In genomic region chr12:121697093-121697698, GRCh38 we compare ENCODE assay signal across 8 cellular contexts. TPM values are rescaled to one million over a fixed set of nuclear protein-coding genes. Genes with fewer than 3 reads are reported as not detected.
A peak's percentile ranks its signal among the peaks of the same experiment; 100 is the strongest.
DNase-seq lines count a peak whose midpoint lies in the region; ATAC-seq and TF ChIP-seq lines count a peak whose summit lies in the region.

No MANE protein-coding gene starts in this region.

- H3K36me3 Mint-ChIP-seq in CD4-positive, alpha-beta memory T cell = no peaks in the 10 kb centered on the region

- H3K4me3 Mint-ChIP-seq in CD4-positive, alpha-beta memory T cell = no peak overlapping the region

- no peaks in the 10 kb centered on the region for H3K9me3 ChIP-seq in CD4-positive, alpha-beta memory T cell (ENCODE audit: control insufficient read depth in 1 of 2, low read length in 2 of 2)
- H3K9me3 ChIP-seq in lung (ENCODE audit: control insufficient read depth in 2 of 2, insufficient read depth in 1 of 2, low read length in 1 of 2) = no peaks in the 10 kb centered on the region
- no peaks in the 10 kb centered on the region for H3K9me3 ChIP-seq in aorta (ENCODE audit: control insufficient read depth, low read length)

- WGBS in lung, 2 donors = 48 to 57% methylated on average over 9 of the region's 9 CpGs
- 32 to 34% methylated on average over 9 of the region's 9 CpGs for WGBS in aorta, 2 donors

- TF ChIP-seq CTCF in cardiac fibroblast (IDR thresholded peaks at IDR 0.05; ENCODE audit: low read depth, low read length) = peak; percentile 21
- TF ChIP-seq CTCF in lung (IDR thresholded peaks at IDR 0.05; ENCODE audit: control extremely low read depth, extremely low read depth) = peak; percentile 60

- POLR2A ChIA-PET in CD4-positive, alpha-beta memory T cell (lab: Charles Lee; ENCODE audit: partially characterized antibody) = interaction anchor here (2.8 kb wide), 1 partner anchor 97 kb away, joined by 12 read pairs; the partner anchor contains the start of gene RHOF

- H3K27ac ChIP-seq in CD4-positive, alpha-beta memory T cell (ENCODE audit: low read depth, low read length) = no peak overlapping the region
- H3K27ac ChIP-seq in lung (ENCODE audit: low read depth in 1 of 2, low read length in 1 of 2) = no peak overlapping the region
- H3K27ac ChIP-seq in aorta (ENCODE audit: low read depth in 1 of 2, low read length in 2 of 2) = no peak overlapping the region

- no peaks in the 10 kb centered on the region for H3K4me1 ChIP-seq in CD4-positive, alpha-beta memory T cell (ENCODE audit: insufficient read depth, low read length)
- H3K4me1 ChIP-seq in lung (ENCODE audit: control insufficient read depth in 2 of 2, insufficient read depth in 2 of 2, low read length in 2 of 2) (no peaks in the 10 kb centered on the region), aorta (ENCODE audit: control insufficient read depth in 1 of 2, insufficient read depth in 2 of 2, low read length in 2 of 2) (peaks cover 0 to 2% of the 10 kb centered on the region in 2 donors)

- no peak overlapping the region for H3K4me3 ChIP-seq in CD4-positive, alpha-beta memory T cell (ENCODE audit: low read length in 2 of 2)
- H3K4me3 ChIP-seq in H7 (ENCODE audit: insufficient read depth, low read depth, low read length) (no peak overlapping the region), cardiac fibroblast (replicated peaks in 1 of 2; ENCODE audit: low read depth in 2 of 2, low read length in 2 of 2) (no peak overlapping the region), lung (no peak overlapping the region), aorta (ENCODE audit: low read length in 2 of 2) (no peak overlapping the region)

- no peaks in the 10 kb centered on the region for H3K27me3 Mint-ChIP-seq in CD4-positive, alpha-beta memory T cell

- intact Hi-C loops in CD4-positive, alpha-beta memory T cell (cut with micrococcal nuclease) = loop anchor here (1.0 to 2.0 kb wide), 5 partner anchors 76 to 191 kb away; partner anchors contain the start of gene PSMD9
- intact Hi-C loops in aorta (cut with DNase I) = loop anchor here (1.0 to 10.0 kb wide), 5 partner anchors 76 to 198 kb away; no protein-coding TSS in a partner anchor

- ATAC-seq in lung (ENCODE audit: insufficient read depth, low FRiP score) (no peak), aorta (ENCODE audit: low FRiP score) (no peak), HG02571 (IDR thresholded peaks at IDR 0.05; ENCODE audit: unreplicated experiment) (no peak), HG02759 (IDR thresholded peaks at IDR 0.05; ENCODE audit: unreplicated experiment) (no peak)

- CTCF ChIA-PET in CD4-positive, alpha-beta memory T cell (lab: Charles Lee; ENCODE audit: partially characterized antibody) = interaction anchor here (1.1 to 11.7 kb wide), 7 partner anchors 73 to 220 kb away, joined by 3 to 120 read pairs (median 5); partner anchors contain the start of gene RHOF

- peaks cover 0 to 1% (median 0%) of the 10 kb centered on the region in 8 donors for H3K9me3 Mint-ChIP-seq in CD4-positive, alpha-beta memory T cell

- H3K27me3 ChIP-seq in CD4-positive, alpha-beta memory T cell (ENCODE audit: insufficient read depth, low read length) = no peaks in the 10 kb centered on the region
- no peaks in the 10 kb centered on the region for H3K27me3 ChIP-seq in H7 (ENCODE audit: control insufficient read depth, insufficient read depth, low read length)
- no peaks in the 10 kb centered on the region for H3K27me3 ChIP-seq in lung (ENCODE audit: control insufficient read depth, insufficient read depth)
- H3K27me3 ChIP-seq in aorta (ENCODE audit: control insufficient read depth in 1 of 2, insufficient read depth in 2 of 2, low read length in 1 of 2) = no peaks in the 10 kb centered on the region

- peak overlapping the region in 1 of 7 donors; percentile 19 for H3K27ac Mint-ChIP-seq in CD4-positive, alpha-beta memory T cell

- DNase-seq in CD4-positive, alpha-beta memory T cell = peak in 4 of 5 donors; percentile 61 to 70 (median 67)
- DNase-seq in H7 (peak; percentile 59), NCI-H69 (lab: John Stamatoyannopoulos, UW) (peak; percentile 77), cardiac fibroblast (ENCODE audit: low read depth in 2 of 2) (peak; percentile 69 to 78), lung (ENCODE audit: low spot score) (no peak), aorta (no peak)

- H3K4me1 Mint-ChIP-seq in CD4-positive, alpha-beta memory T cell = peaks cover 0 to 5% (median 2%) of the 10 kb centered on the region in 4 donors

- H3K36me3 ChIP-seq in CD4-positive, alpha-beta memory T cell (ENCODE audit: insufficient read depth, low read length) = no peaks in the 10 kb centered on the region
- H3K36me3 ChIP-seq in H7 (replicated peaks; ENCODE audit: control insufficient read depth, insufficient read depth, low read length) = no peaks in the 10 kb centered on the region
- no peaks in the 10 kb centered on the region for H3K36me3 ChIP-seq in lung (ENCODE audit: control insufficient read depth in 2 of 2, insufficient read depth in 2 of 2, low read length in 2 of 2)
- no peaks in the 10 kb centered on the region for H3K36me3 ChIP-seq in aorta (ENCODE audit: control insufficient read depth in 1 of 2, insufficient read depth in 2 of 2, low read length in 1 of 2)

RNA-seq across cellular contexts. Expression of gene TMEM120B, which starts 15.4 kb away (rescaled TPM):
- total RNA-seq in CD4-positive, alpha-beta memory T cell = 10 to 100 TPM; 11.3 to 12.8 TPM
- polyA plus RNA-seq in CD4-positive, alpha-beta memory T cell = 1 to 10 TPM; 3.3 to 3.5 TPM
- 23.8 and 33.6 TPM in 2 replicates for total RNA-seq in H7 (2014; rRNA removed; shearing (Covaris generic))
- total RNA-seq in lung (10 to 100 TPM in 1 of 2 donors, 1 to 10 TPM in 1; 3.9 to 17.7 TPM), aorta (10 to 100 TPM in 1 of 2 donors, 1 to 10 TPM in 1; 8.6 to 12.0 TPM)
- polyA plus RNA-seq in lung (10 to 100 TPM in 1 of 2 donors, 1 to 10 TPM in 1; 5.6 to 10.5 TPM), aorta (1 to 10 TPM; 1.5 to 9.6 TPM)

RNA-seq across cellular contexts. Expression of gene MORN3, which starts 27.7 kb away (rescaled TPM):
- total RNA-seq in CD4-positive, alpha-beta memory T cell = 10 to 100 TPM; 14.1 to 17.3 TPM
- 1 to 10 TPM; 6.3 to 6.7 TPM for polyA plus RNA-seq in CD4-positive, alpha-beta memory T cell
- 0.31 and 1.5 TPM in 2 replicates for total RNA-seq in H7 (2014; rRNA removed; shearing (Covaris generic))
- total RNA-seq in lung = 1 to 10 TPM; 2.4 to 5.8 TPM
- 1 to 10 TPM; 2.8 to 3.2 TPM for polyA plus RNA-seq in lung
- total RNA-seq in aorta = under 1 TPM in 1 of 2 donors, not detected in 1; 0.57 TPM
- 1 to 10 TPM; 1.3 to 1.4 TPM for polyA plus RNA-seq in aorta

Comparison
In these comparisons a context has a peak if more than half of its experiments do, and no peak if none do; other contexts are left out.
1. DNase-seq: peak in CD4-positive, alpha-beta memory T cell (4 of 5), H7 (single experiment), NCI-H69 (single experiment) and cardiac fibroblast (2 of 2); none in lung (single experiment) and aorta (0 of 2).